ENCODE assay signal across 8 cellular contexts in genomic region chr5:141182248-141182647, GRCh38. TPM values are rescaled to one million over a fixed set of nuclear protein-coding genes. Genes with fewer than 3 reads are reported as not detected.
DNase-seq lines count a peak whose midpoint lies in the region; ATAC-seq and TF ChIP-seq lines count a peak whose summit lies in the region.

Gene PCDHB16, plus strand, starts transcription at chr5:141182387. Its CDS starts 173 bp downstream, at chr5:141182560.

- H3K9me3 ChIP-seq in ascending aorta (peaks cover 32 to 75% of the 10 kb centered on the region in 2 donors), upper lobe of left lung (peaks cover 4 to 56% (median 42%) of the 10 kb centered on the region in 4 donors)

- ATAC-seq in upper lobe of left lung (ENCODE audit: low FRiP score in 2 of 2) (peak in 1 of 2 donors; percentile 55), HG03095 (IDR thresholded peaks at IDR 0.05; ENCODE audit: unreplicated experiment) (no peak), HG02970 (IDR thresholded peaks at IDR 0.05; ENCODE audit: low FRiP score, unreplicated experiment) (no peak)

- H3K4me3 Mint-ChIP-seq in activated CD4-positive, alpha-beta T cell treated with anti-CD3 and anti-CD28 coated beads, Interleukin-2, amount 10 ng/mL, durations not matched to agents 7 days and 5 days = no peak within 1 kb of the TSS
- no peak within 1 kb of the TSS for H3K4me3 Mint-ChIP-seq in activated CD4-positive, alpha-beta T cell treated with anti-CD3 and anti-CD28 coated beads, Interleukin-2, amount 10 ng/mL, durations not matched to agents 24 days and 14 days

- H3K4me1 ChIP-seq in ascending aorta = no peaks in the 10 kb centered on the region
- H3K4me1 ChIP-seq in upper lobe of left lung = no peaks in the 10 kb centered on the region

- H3K27me3 ChIP-seq in ascending aorta (no peaks in the 10 kb centered on the region), upper lobe of left lung (no peaks in the 10 kb centered on the region)

- no peak for TF ChIP-seq EP300 in upper lobe of left lung (IDR thresholded peaks at IDR 0.05)

- H3K4me3 ChIP-seq in ascending aorta (peak within 1 kb of the TSS; percentile 44 to 58), upper lobe of left lung (peak within 1 kb of the TSS in 3 of 4 donors; percentile 26 to 35 (median 26))

- H3K27ac ChIP-seq in ascending aorta (peak within 1 kb of the TSS; percentile 45 to 57), upper lobe of left lung (peak within 1 kb of the TSS in 1 of 4 donors; percentile 28)

- 8 to 12% methylated on average over 13 of the region's 13 CpGs for WGBS in upper lobe of left lung, 2 donors

- intact Hi-C loops in activated CD4-positive, alpha-beta T cell treated with anti-CD3 and anti-CD28 coated beads, Interleukin-2, amount 10 ng/mL, durations not matched to agents 24 days and 14 days (cut with micrococcal nuclease) = no loop called here
- intact Hi-C loops in ascending aorta (cut with DNase I) = loop anchor here (2.0 kb wide), 1 partner anchor 377 kb away; no protein-coding TSS in a partner anchor

- CTCF ChIA-PET in activated CD4-positive, alpha-beta T cell treated with anti-CD3 and anti-CD28 coated beads, Interleukin-2, amount 10 ng/mL, durations not matched to agents 7 days and 5 days (lab: Charles Lee) = interaction anchor here (1.3 kb wide), 1 partner anchor 239 kb away, joined by 4 read pairs; the partner anchor contains the start of gene PCDHGA11

- H3K36me3 Mint-ChIP-seq in activated CD4-positive, alpha-beta T cell treated with anti-CD3 and anti-CD28 coated beads, Interleukin-2, amount 10 ng/mL, durations not matched to agents 7 days and 5 days (ENCODE audit: low read depth) = peaks cover 5% of the 10 kb centered on the region
- peaks cover 3% of the 10 kb centered on the region for H3K36me3 Mint-ChIP-seq in activated CD4-positive, alpha-beta T cell treated with anti-CD3 and anti-CD28 coated beads, Interleukin-2, amount 10 ng/mL, durations not matched to agents 24 days and 14 days (ENCODE audit: low read depth)

- POLR2A ChIA-PET in activated CD4-positive, alpha-beta T cell treated with anti-CD3 and anti-CD28 coated beads, Interleukin-2, amount 10 ng/mL, durations not matched to agents 7 days and 5 days (lab: Charles Lee) = no interaction called here

- TF ChIP-seq CTCF in ascending aorta (IDR thresholded peaks at IDR 0.05) = peak in 2 of 3 experiments; percentile 26 to 41
- TF ChIP-seq CTCF in upper lobe of left lung (IDR thresholded peaks at IDR 0.05) = peak in 1 of 6 experiments; percentile 35

- DNase-seq in activated CD4-positive, alpha-beta T cell treated with anti-CD3 and anti-CD28 coated beads, Interleukin-2, amount 10 ng/mL, durations not matched to agents 7 days and 5 days = no peak
- no peak for DNase-seq in activated CD4-positive, alpha-beta T cell treated with anti-CD3 and anti-CD28 coated beads, Interleukin-2, amount 10 ng/mL, durations not matched to agents 24 days and 14 days
- DNase-seq in ascending aorta (ENCODE audit: low spot score in 2 of 2) = peak in 1 of 2 donors; percentile 68
- peak; percentile 39 for DNase-seq in inferior parietal cortex (ENCODE audit: extremely low spot score)
- no peak for DNase-seq in upper lobe of left lung
- no peak for DNase-seq in NCI-H2196 (lab: John Stamatoyannopoulos, UW; ENCODE audit: unreplicated experiment)

- H3K4me1 Mint-ChIP-seq in activated CD4-positive, alpha-beta T cell treated with anti-CD3 and anti-CD28 coated beads, Interleukin-2, amount 10 ng/mL, durations not matched to agents 7 days and 5 days = no peaks in the 10 kb centered on the region
- H3K4me1 Mint-ChIP-seq in activated CD4-positive, alpha-beta T cell treated with anti-CD3 and anti-CD28 coated beads, Interleukin-2, amount 10 ng/mL, durations not matched to agents 24 days and 14 days = no peaks in the 10 kb centered on the region

- H3K36me3 ChIP-seq in ascending aorta (no peaks in the 10 kb centered on the region), upper lobe of left lung (no peaks in the 10 kb centered on the region)

- peaks cover 6% of the 10 kb centered on the region for H3K27me3 Mint-ChIP-seq in activated CD4-positive, alpha-beta T cell treated with anti-CD3 and anti-CD28 coated beads, Interleukin-2, amount 10 ng/mL, durations not matched to agents 7 days and 5 days
- no peaks in the 10 kb centered on the region for H3K27me3 Mint-ChIP-seq in activated CD4-positive, alpha-beta T cell treated with anti-CD3 and anti-CD28 coated beads, Interleukin-2, amount 10 ng/mL, durations not matched to agents 24 days and 14 days

- no peak for TF ChIP-seq POLR2A in upper lobe of left lung (IDR thresholded peaks at IDR 0.05)

- H3K9me3 Mint-ChIP-seq in activated CD4-positive, alpha-beta T cell treated with anti-CD3 and anti-CD28 coated beads, Interleukin-2, amount 10 ng/mL, durations not matched to agents 7 days and 5 days = peaks cover 22% of the 10 kb centered on the region
- H3K9me3 Mint-ChIP-seq in activated CD4-positive, alpha-beta T cell treated with anti-CD3 and anti-CD28 coated beads, Interleukin-2, amount 10 ng/mL, durations not matched to agents 24 days and 14 days = peaks cover 23% of the 10 kb centered on the region

- H3K27ac Mint-ChIP-seq in activated CD4-positive, alpha-beta T cell treated with anti-CD3 and anti-CD28 coated beads, Interleukin-2, amount 10 ng/mL, durations not matched to agents 7 days and 5 days = peak within 1 kb of the TSS; percentile 31
- no peak within 1 kb of the TSS for H3K27ac Mint-ChIP-seq in activated CD4-positive, alpha-beta T cell treated with anti-CD3 and anti-CD28 coated beads, Interleukin-2, amount 10 ng/mL, durations not matched to agents 24 days and 14 days

RNA-seq across cellular contexts. Expression of gene PCDHB16, which starts in this region (rescaled TPM):
- total RNA-seq in activated CD4-positive, alpha-beta T cell treated with anti-CD3 and anti-CD28 coated beads, Interleukin-2, amount 10 ng/mL, durations not matched to agents 7 days and 5 days = not detected
- total RNA-seq in activated CD4-positive, alpha-beta T cell treated with anti-CD3 and anti-CD28 coated beads, Interleukin-2, amount 10 ng/mL, durations not matched to agents 24 days and 14 days = not detected in 2 replicates
- total RNA-seq in ascending aorta (18.3 TPM), upper lobe of left lung (1 to 10 TPM; 1.6 to 4.9 (median 2.1) TPM)
